ENCODE assay signal across 8 cellular contexts in genomic region chrX:134026732-134027311, GRCh38. TPM values are rescaled to one million over a fixed set of nuclear protein-coding genes. Genes with fewer than 3 reads are reported as not detected.
DNase-seq lines count a peak whose midpoint lies in the region; ATAC-seq and TF ChIP-seq lines count a peak whose summit lies in the region.

No MANE protein-coding gene starts in this region.

- H3K4me3 Mint-ChIP-seq in nephron: peak overlapping the region; percentile 59 to 74 (median 72)

- no peaks in the 10 kb centered on the region for H3K27me3 Mint-ChIP-seq in nephron (ENCODE audit: low read depth)

- H3K4me1 Mint-ChIP-seq in nephron: peaks cover 10% of the 10 kb centered on the region

- no peaks in the 10 kb centered on the region for H3K36me3 Mint-ChIP-seq in nephron (ENCODE audit: low read depth)

- DNase-seq in Daoy (ENCODE audit: low read depth) (peak; percentile 43), HK-2 (ENCODE audit: unreplicated experiment) (peak; percentile 2), fibroblast of gingiva (ENCODE audit: low read depth) (peak; percentile 0), NCI-H1105 (lab: John Stamatoyannopoulos, UW) (no peak)
- DNase-seq in activated CD4-positive, alpha-beta T cell treated with anti-CD3 and anti-CD28 coated beads, Interleukin-2, amount 50 U/mL, for 1 hour: peak; percentile 0

- ATAC-seq in GM18502 (IDR thresholded peaks at IDR 0.05; ENCODE audit: poor library complexity, unreplicated experiment) (no peak), GM19328 (IDR thresholded peaks at IDR 0.05; ENCODE audit: unreplicated experiment) (no peak)

- H3K27ac Mint-ChIP-seq in nephron: peak overlapping the region; percentile 79 to 90 (median 79)

- peaks cover 2% of the 10 kb centered on the region for H3K9me3 Mint-ChIP-seq in nephron

- peak; percentile 75 to 85 (median 81) for TF ChIP-seq CTCF in nephron (IDR thresholded peaks at IDR 0.05; ENCODE audit: unreplicated experiment in 3 of 3)

RNA-seq across cellular contexts. Expression of gene GPC3, which starts 41.4 kb away (rescaled TPM):
- 0.18 and 0.34 TPM in 2 replicates for total RNA-seq in Daoy (2014; rRNA removed; shearing (Covaris generic))
